In the genomic region with DNA sequence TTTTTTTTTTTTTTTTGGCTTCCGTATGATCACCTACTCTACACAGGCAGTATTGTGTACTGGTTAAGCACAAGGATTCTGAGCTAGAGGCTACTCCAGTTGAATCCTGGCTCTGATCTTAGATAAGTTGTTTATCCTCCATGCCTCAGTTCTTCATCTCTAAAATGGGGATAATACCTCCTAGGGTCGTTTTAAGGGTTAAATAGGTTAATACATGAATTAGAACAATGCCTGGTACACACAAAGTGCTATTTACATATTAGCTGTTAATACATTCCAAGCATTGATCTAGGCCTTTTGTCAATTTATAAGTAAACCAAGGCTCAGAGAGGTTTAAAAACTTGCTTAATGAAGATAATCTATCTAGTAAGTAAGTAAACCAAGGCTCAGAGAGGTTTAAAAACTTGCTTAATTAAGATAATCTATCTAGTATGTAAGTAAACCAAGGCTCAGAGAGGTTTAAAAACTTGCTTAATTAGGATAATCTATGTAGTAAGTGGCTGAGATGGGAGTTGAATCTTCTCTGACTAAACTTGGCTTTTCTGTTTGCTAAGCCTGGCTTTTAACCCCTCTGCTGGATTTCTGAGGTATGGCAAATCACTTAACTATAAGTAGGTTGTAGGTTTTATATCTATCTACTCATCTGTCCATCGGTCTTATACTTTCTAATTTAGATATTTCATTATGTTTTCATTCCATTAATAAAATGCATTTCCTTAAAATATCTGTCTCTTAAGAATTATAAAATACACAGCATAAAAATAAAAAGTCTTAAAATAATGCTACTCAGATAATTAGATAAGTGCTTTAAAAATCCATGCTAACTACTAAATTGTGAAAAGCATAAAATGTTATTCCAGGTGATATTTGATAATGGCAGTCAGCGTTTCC, we compare ENCODE assay signal across 8 cellular contexts. TPM values are rescaled to one million over a fixed set of nuclear protein-coding genes. Genes with fewer than 3 reads are reported as not detected.
DNase-seq lines count a peak whose midpoint lies in the region; ATAC-seq and TF ChIP-seq lines count a peak whose summit lies in the region.

No MANE protein-coding gene starts in this region.

- H3K27ac Mint-ChIP-seq in activated CD4-positive, alpha-beta T cell treated with anti-CD3 and anti-CD28 coated beads for 36 hours = no peak overlapping the region

- H2AK5ac ChIP-seq in mesenchymal stem cell (ENCODE audit: low read length, severe bottlenecking) = no peak overlapping the region

- H3K27me3 Mint-ChIP-seq in activated CD4-positive, alpha-beta T cell treated with anti-CD3 and anti-CD28 coated beads for 36 hours = peaks cover 2% of the 10 kb centered on the region

- no peak overlapping the region for H3K4me3 Mint-ChIP-seq in activated CD4-positive, alpha-beta T cell treated with anti-CD3 and anti-CD28 coated beads for 36 hours

- H2BK12ac ChIP-seq in mesenchymal stem cell (ENCODE audit: low read length in 2 of 2) = no peak overlapping the region

- no peak overlapping the region for H3K9ac ChIP-seq in mesenchymal stem cell (ENCODE audit: low read length)

- no CpG with 5 or more reads among the region's 4 CpGs for WGBS in mesenchymal stem cell

- peaks cover 2% of the 10 kb centered on the region for H3K4me1 ChIP-seq in mesenchymal stem cell (ENCODE audit: control insufficient read depth, insufficient read depth, low read depth, low read length)

- H4K8ac ChIP-seq in mesenchymal stem cell (ENCODE audit: low read length) = no peak overlapping the region

- TF ChIP-seq RAD21 in Ishikawa (IDR thresholded peaks at IDR 0.05; ENCODE audit: low read depth) = peak; percentile 35

- TF ChIP-seq EP300 in Ishikawa (IDR thresholded peaks at IDR 0.05; ENCODE audit: borderline replicate concordance) = no peak

- CTCF ChIA-PET in GM10248 (lab: Yijun Ruan, JAX) = interaction anchor here (0.8 to 10.0 kb wide), 21 partner anchors 10 to 112 kb away, joined by 3 to 90 read pairs (median 4); partner anchors contain the start of gene ST7
- CTCF ChIA-PET in activated CD4-positive, alpha-beta T cell treated with anti-CD3 and anti-CD28 coated beads for 36 hours (lab: Charles Lee) = interaction anchor here (0.6 to 7.0 kb wide), 17 partner anchors 11 to 115 kb away, joined by 3 to 48 read pairs (median 4); no protein-coding TSS in a partner anchor

- no peaks in the 10 kb centered on the region for H3K27me3 ChIP-seq in mesenchymal stem cell (ENCODE audit: control insufficient read depth in 1 of 2, insufficient read depth in 1 of 2, low read length in 2 of 2)

- H4K91ac ChIP-seq in mesenchymal stem cell (ENCODE audit: low read length) = no peak overlapping the region

- no peaks in the 10 kb centered on the region for H3K9me3 ChIP-seq in mesenchymal stem cell (ENCODE audit: control insufficient read depth, low read length)

- H3K4me1 Mint-ChIP-seq in activated CD4-positive, alpha-beta T cell treated with anti-CD3 and anti-CD28 coated beads for 36 hours = peaks cover 74% of the 10 kb centered on the region

- no peak overlapping the region for H3K18ac ChIP-seq in mesenchymal stem cell (ENCODE audit: low read depth in 1 of 2, low read length in 2 of 2)

- peak; percentile 1 for ATAC-seq in GM21529 (IDR thresholded peaks at IDR 0.05; ENCODE audit: unreplicated experiment)
- ATAC-seq in left colon = no peak
- no peak for ATAC-seq in activated CD4-positive, alpha-beta T cell treated with anti-CD3 and anti-CD28 coated beads for 36 hours

- H3K27ac ChIP-seq in VCaP (no peak overlapping the region), mesenchymal stem cell (ENCODE audit: low read length, poor library complexity, severe bottlenecking) (no peak overlapping the region)

- H3K4me3 ChIP-seq in mesenchymal stem cell (ENCODE audit: insufficient read depth in 1 of 2, low read depth in 1 of 2, low read length in 2 of 2) = no peak overlapping the region

- peak; percentile 29 for DNase-seq in GM10248 (ENCODE audit: extremely low spot score)
- peak; percentile 67 for DNase-seq in mesenchymal stem cell
- no peak for DNase-seq in NCI-H226
- no peak for DNase-seq in left colon
- no peak for DNase-seq in activated CD4-positive, alpha-beta T cell treated with anti-CD3 and anti-CD28 coated beads for 36 hours

- H3K4ac ChIP-seq in mesenchymal stem cell (ENCODE audit: low read depth in 1 of 2, low read length in 2 of 2) = no peak overlapping the region

- peak; percentile 36 for TF ChIP-seq CTCF in GM10248 (IDR thresholded peaks at IDR 0.05; ENCODE audit: control extremely low read depth, extremely low read depth, low read depth, missing control alignments)
- peak; percentile 65 for TF ChIP-seq CTCF in VCaP (conservative IDR thresholded peaks at IDR 0.05)

- no peak overlapping the region for H2BK5ac ChIP-seq in mesenchymal stem cell (ENCODE audit: low read depth, low read length, poor library complexity, severe bottlenecking)

- H3K79me1 ChIP-seq in mesenchymal stem cell (replicated peaks; ENCODE audit: low read length, poor library complexity, severe bottlenecking) = peaks cover 16% of the 10 kb centered on the region

- H3K23ac ChIP-seq in mesenchymal stem cell (ENCODE audit: low read length in 2 of 2) = no peak overlapping the region

- H2BK15ac ChIP-seq in mesenchymal stem cell (ENCODE audit: low read depth, poor library complexity, severe bottlenecking) = no peak overlapping the region

- H3K36me3 Mint-ChIP-seq in activated CD4-positive, alpha-beta T cell treated with anti-CD3 and anti-CD28 coated beads for 36 hours (ENCODE audit: low read depth) = no peaks in the 10 kb centered on the region

- H3K4me2 ChIP-seq in mesenchymal stem cell (ENCODE audit: low read length, poor library complexity, severe bottlenecking) = no peak overlapping the region

- POLR2A ChIA-PET in GM10248 (lab: Yijun Ruan, JAX) = no interaction called here
- POLR2A ChIA-PET in activated CD4-positive, alpha-beta T cell treated with anti-CD3 and anti-CD28 coated beads for 36 hours (lab: Charles Lee) = interaction anchor here (0.7 kb wide), 1 partner anchor 147 kb away, joined by 11 read pairs; no protein-coding TSS in a partner anchor

- intact Hi-C loops in left colon (cut with DNase I, micrococcal nuclease) = no loop called here
- intact Hi-C loops in activated CD4-positive, alpha-beta T cell treated with anti-CD3 and anti-CD28 coated beads for 36 hours (cut with DNase I, micrococcal nuclease) = loop anchor here (1.0 to 10.0 kb wide), 6 partner anchors 24 to 798 kb away; partner anchors contain the start of genes MET (in 1 of the 2), ST7 (in 1 of the 2) and TES (in 1 of the 2)

- no peak overlapping the region for H2AFZ ChIP-seq in mesenchymal stem cell (ENCODE audit: low read depth, low read length)

- H3K14ac ChIP-seq in mesenchymal stem cell (ENCODE audit: low read length in 2 of 2) = no peak overlapping the region

- no peak overlapping the region for H2BK120ac ChIP-seq in mesenchymal stem cell (ENCODE audit: low read depth, low read length)

- no peaks in the 10 kb centered on the region for H3K9me3 Mint-ChIP-seq in activated CD4-positive, alpha-beta T cell treated with anti-CD3 and anti-CD28 coated beads for 36 hours (ENCODE audit: low read depth)

- no peaks in the 10 kb centered on the region for H3K36me3 ChIP-seq in mesenchymal stem cell (ENCODE audit: control insufficient read depth in 1 of 2, insufficient read depth in 2 of 2, low read depth in 1 of 2, low read length in 2 of 2)

TF ChIP-seq in Ishikawa, 13 proteins besides CTCF, POLR2A, EP300 and RAD21:
- no peak for TF ChIP-seq REST (IDR thresholded peaks at IDR 0.05; ENCODE audit: low read depth)
- TF ChIP-seq, protein P1, sequence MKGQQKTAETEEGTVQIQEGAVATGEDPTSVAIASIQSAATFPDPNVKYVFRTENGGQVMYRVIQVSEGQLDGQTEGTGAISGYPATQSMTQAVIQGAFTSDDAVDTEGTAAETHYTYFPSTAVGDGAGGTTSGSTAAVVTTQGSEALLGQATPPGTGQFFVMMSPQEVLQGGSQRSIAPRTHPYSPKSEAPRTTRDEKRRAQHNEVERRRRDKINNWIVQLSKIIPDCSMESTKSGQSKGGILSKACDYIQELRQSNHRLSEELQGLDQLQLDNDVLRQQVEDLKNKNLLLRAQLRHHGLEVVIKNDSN (IDR thresholded peaks at IDR 0.05) = no peak
- TF ChIP-seq EGR1 (IDR thresholded peaks at IDR 0.05) = no peak

RNA-seq across cellular contexts. Expression of gene ST7, which starts 59.2 kb away (rescaled TPM):
- polyA plus RNA-seq in mesenchymal stem cell (2013, experiment 1 of 2) = 23.8 TPM
- polyA plus RNA-seq in mesenchymal stem cell (2013, experiment 2 of 2) = 24.5 TPM
- total RNA-seq in left colon = 10 to 100 TPM; 12.6 to 13.7 TPM
- total RNA-seq in activated CD4-positive, alpha-beta T cell treated with anti-CD3 and anti-CD28 coated beads for 36 hours = 1 to 10 TPM; 6.4 to 8.1 TPM

Comparison
In these comparisons a context has a peak if more than half of its experiments do, and no peak if none do; other contexts are left out.
1. DNase-seq: peak in GM10248 (single experiment) and mesenchymal stem cell (single experiment); none in NCI-H226 (single experiment), left colon (0 of 2) and activated CD4-positive, alpha-beta T cell treated with anti-CD3 and anti-CD28 coated beads for 36 hours (single experiment).
2. intact Hi-C loops: an anchor here in activated CD4-positive, alpha-beta T cell treated with anti-CD3 and anti-CD28 coated beads for 36 hours (1.0 to 10.0 kb wide); none called in left colon.